ENCODE assay signal across 9 cellular contexts in the genomic region with DNA sequence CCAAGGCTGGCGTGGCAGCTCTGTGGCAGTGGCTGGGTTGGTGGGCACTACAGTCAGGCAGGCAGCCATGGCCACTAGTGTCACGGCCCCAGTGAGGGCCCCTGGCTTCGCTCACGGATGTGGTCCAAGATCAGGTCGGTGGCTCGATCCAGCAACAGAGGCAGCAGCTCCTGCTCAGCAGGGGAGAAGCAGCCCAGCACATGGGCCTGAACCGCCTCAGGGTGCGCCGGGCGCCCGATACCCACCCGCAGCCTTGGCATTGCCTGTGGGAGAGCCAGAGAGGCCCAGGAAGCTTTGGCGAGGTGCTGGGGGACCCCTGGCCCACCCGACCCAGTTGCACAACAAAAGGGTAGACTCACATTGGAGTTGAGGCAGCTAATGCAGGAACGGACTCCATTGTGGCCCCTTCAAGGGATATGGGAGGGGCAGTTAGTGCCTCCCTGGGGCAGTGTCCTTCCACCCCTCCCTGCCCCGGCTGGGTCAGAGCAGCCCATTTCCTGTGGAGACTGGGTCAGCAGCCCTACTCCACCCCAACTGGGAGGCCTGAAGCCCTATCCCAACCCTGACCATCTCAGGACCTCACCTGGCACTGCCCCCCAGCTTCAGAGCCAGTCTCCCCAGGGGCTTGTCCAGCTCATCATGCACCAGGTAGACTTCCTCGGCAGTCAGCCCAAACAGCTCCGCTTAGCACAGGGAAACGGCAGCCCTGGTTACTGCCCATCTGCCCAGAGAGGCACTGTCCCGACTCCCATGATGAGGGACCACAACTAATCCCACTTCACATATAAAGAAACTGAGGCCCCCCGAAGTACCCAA. TPM values are rescaled to one million over a fixed set of nuclear protein-coding genes. Genes with fewer than 3 reads are reported as not detected.
DNase-seq lines count a peak whose midpoint lies in the region; ATAC-seq and TF ChIP-seq lines count a peak whose summit lies in the region.
"Had no signal": no experiment of that assay in that cellular context is flagged by ENCODE, and none has a peak within 500 bp of the region (broad histone marks: within the 10 kb centered on the region; RNA-seq: fewer than 3 reads in every experiment).

No MANE protein-coding gene starts in this region.

- H3K36me3 Mint-ChIP-seq in activated T-cell treated with anti-CD3 and anti-CD28 coated beads, Interleukin-2, amount 50 U/mL, for 24 hours (ENCODE audit: low read depth) = peaks cover 13% of the 10 kb centered on the region
- no peaks in the 10 kb centered on the region for H3K36me3 Mint-ChIP-seq in activated naive CD8-positive, alpha-beta T cell

- H3K4me3 Mint-ChIP-seq in activated T-cell treated with anti-CD3 and anti-CD28 coated beads, Interleukin-2, amount 50 U/mL, for 24 hours = peak overlapping the region; percentile 98
- peak overlapping the region; percentile 85 for H3K4me3 Mint-ChIP-seq in activated naive CD8-positive, alpha-beta T cell

- peak overlapping the region; percentile 60 for H3K4me3 ChIP-seq in kidney epithelial cell (ENCODE audit: low read depth, low read length)
- peak overlapping the region; percentile 66 to 85 (median 76) for H3K4me3 ChIP-seq in tibial nerve

- peak overlapping the region in 1 of 4 donors; percentile 93 for H3K27ac ChIP-seq in tibial nerve

- TF ChIP-seq POLR2A in tibial nerve (IDR thresholded peaks at IDR 0.05) = no peak

- H3K4me1 Mint-ChIP-seq in activated T-cell treated with anti-CD3 and anti-CD28 coated beads, Interleukin-2, amount 50 U/mL, for 24 hours (ENCODE audit: low read depth) = peaks cover 27% of the 10 kb centered on the region
- H3K4me1 Mint-ChIP-seq in activated naive CD8-positive, alpha-beta T cell (ENCODE audit: low read depth) = peaks cover 36% of the 10 kb centered on the region

- H3K27me3 ChIP-seq in kidney epithelial cell (ENCODE audit: control insufficient read depth, insufficient read depth, low read length) = no peaks in the 10 kb centered on the region
- no peaks in the 10 kb centered on the region for H3K27me3 ChIP-seq in tibial nerve

- 70 to 74% methylated on average over 18 to 21 of the region's 21 CpGs for whole genome bisulfite sequencing in tibial nerve, 2 donors

- no peak for TF ChIP-seq EP300 in tibial nerve (IDR thresholded peaks at IDR 0.05)

- H3K27ac Mint-ChIP-seq in activated T-cell treated with anti-CD3 and anti-CD28 coated beads, Interleukin-2, amount 50 U/mL, for 24 hours = peak overlapping the region; percentile 64
- H3K27ac Mint-ChIP-seq in activated naive CD8-positive, alpha-beta T cell = peak overlapping the region; percentile 34

- peaks cover 0 to 22% (median 15%) of the 10 kb centered on the region in 4 donors for H3K4me1 ChIP-seq in tibial nerve

- TF ChIP-seq CTCF in kidney epithelial cell (IDR thresholded peaks at IDR 0.05; ENCODE audit: insufficient read depth, low read length, poor library complexity, severe bottlenecking) (no peak), tibial nerve (IDR thresholded peaks at IDR 0.05) (no peak)

- H3K27me3 Mint-ChIP-seq in activated T-cell treated with anti-CD3 and anti-CD28 coated beads, Interleukin-2, amount 50 U/mL, for 24 hours = no peaks in the 10 kb centered on the region
- no peaks in the 10 kb centered on the region for H3K27me3 Mint-ChIP-seq in activated naive CD8-positive, alpha-beta T cell

- H3K36me3 ChIP-seq in kidney epithelial cell (ENCODE audit: control insufficient read depth, insufficient read depth, low read length) (no peaks in the 10 kb centered on the region), tibial nerve (peaks cover 0 to 10% (median 0%) of the 10 kb centered on the region in 3 donors)

- no peak for DNase-seq in activated T-cell treated with anti-CD3 and anti-CD28 coated beads, Interleukin-2, amount 50 U/mL, for 24 hours
- no peak for DNase-seq in activated T-cell treated with anti-CD3 and anti-CD28 coated beads, Interleukin-2, amount 50 U/mL, for 48 hours
- DNase-seq in kidney epithelial cell (ENCODE audit: low read depth) = no peak
- no peak for DNase-seq in tibial nerve (ENCODE audit: low spot score in 2 of 2)
- DNase-seq in NCI-H2081 (lab: John Stamatoyannopoulos, UW) = no peak
- DNase-seq: hippocampal formation had no signal

- no peak for ATAC-seq in GM21515 (IDR thresholded peaks at IDR 0.05; ENCODE audit: unreplicated experiment)
- no peak for ATAC-seq in GM18907 (IDR thresholded peaks at IDR 0.05; ENCODE audit: unreplicated experiment)

- H3K9me3 Mint-ChIP-seq in activated T-cell treated with anti-CD3 and anti-CD28 coated beads, Interleukin-2, amount 50 U/mL, for 24 hours = no peaks in the 10 kb centered on the region
- H3K9me3 Mint-ChIP-seq in activated naive CD8-positive, alpha-beta T cell (ENCODE audit: low read depth) = no peaks in the 10 kb centered on the region

- no peaks in the 10 kb centered on the region for H3K9me3 ChIP-seq in tibial nerve

RNA-seq across cellular contexts. Expression of a gene that starts 1.2 kb away (rescaled TPM):
- total RNA-seq in kidney epithelial cell = 36.5 and 43.6 TPM in 2 replicates
- total RNA-seq in tibial nerve = 10 to 100 TPM in 3 of 4 donors, 1 to 10 TPM in 1; 8.4 to 46.7 (median 23.7) TPM

RNA-seq across cellular contexts. Expression of a gene that starts 1.7 kb away (rescaled TPM):
- total RNA-seq in kidney epithelial cell (not detected in 2 replicates), tibial nerve (under 1 TPM in 1 of 4 donors, not detected in 3; 0.30 TPM)

RNA-seq across cellular contexts. Expression of a gene that starts 7.4 kb away (rescaled TPM):
- total RNA-seq in kidney epithelial cell (0.07 TPM in 1 of 2 replicates, not detected in the other), tibial nerve (1 to 10 TPM in 1 of 4 donors, under 1 TPM in 1, not detected in 2; 0.90 to 1.2 TPM)

RNA-seq across cellular contexts. Expression of a gene that starts 20.9 kb away (rescaled TPM):
- total RNA-seq in kidney epithelial cell (13.3 and 13.4 TPM in 2 replicates), tibial nerve (10 to 100 TPM; 13.3 to 15.3 (median 14.4) TPM)
